14 cellular contexts compared by ENCODE assay signal in the genomic region with DNA sequence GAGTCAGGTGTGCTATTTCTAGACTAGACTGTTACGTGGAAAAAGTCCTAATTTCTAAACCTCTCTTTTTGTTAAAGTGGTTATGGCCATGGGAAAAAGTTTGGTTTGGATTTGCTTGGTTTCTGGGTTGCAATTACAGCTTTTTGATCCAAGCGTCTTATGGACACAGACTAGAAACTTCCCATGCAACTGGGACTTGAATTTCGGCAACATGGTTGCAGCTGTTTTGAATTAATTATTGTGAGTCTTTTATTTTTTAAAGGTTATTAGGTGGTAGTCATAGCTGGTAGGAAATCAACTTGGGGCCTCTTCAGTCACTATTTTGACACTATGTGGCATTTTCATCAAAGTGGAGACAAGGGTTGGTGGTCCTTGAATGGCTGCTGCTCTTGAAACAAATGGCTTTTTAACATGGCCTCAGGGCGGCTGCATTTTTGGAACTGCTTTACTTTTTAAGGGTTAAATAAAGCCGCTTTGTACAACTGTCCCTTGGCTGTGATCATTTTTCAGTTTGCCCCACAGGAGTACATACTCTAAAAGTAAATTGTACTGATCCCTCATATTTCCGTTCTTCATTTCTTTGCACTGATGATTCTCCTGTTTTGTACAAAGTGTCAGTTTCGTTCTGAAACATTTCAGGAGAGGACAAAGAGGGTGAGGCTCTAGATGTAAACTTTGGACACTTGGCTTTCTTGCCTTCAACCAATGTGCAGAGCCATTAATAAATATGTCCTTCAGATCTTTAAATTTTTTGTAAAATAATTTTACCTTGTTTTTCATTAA. TPM values are rescaled to one million over a fixed set of nuclear protein-coding genes. Genes with fewer than 3 reads are reported as not detected.
A peak's percentile ranks its signal among the peaks of the same experiment; 100 is the strongest.
DNase-seq lines count a peak whose midpoint lies in the region; ATAC-seq and TF ChIP-seq lines count a peak whose summit lies in the region.
"Had no signal": no experiment of that assay in that cellular context is flagged by ENCODE, and none has a peak within 500 bp of the region (broad histone marks: within the 10 kb centered on the region; RNA-seq: fewer than 3 reads in every experiment).

No MANE protein-coding gene starts in this region.

- peak overlapping the region; percentile 49 for H3K27ac Mint-ChIP-seq in T-helper 17 cell
- no peak overlapping the region for H3K27ac Mint-ChIP-seq in stimulated activated naive B cell treated with anti-CD40 and anti-IgM and Interleukin-4, amounts not matched to agents 10 μg/mL and 1 μg/mL and 100 μg/mL, for 72 hours

- peaks cover 95% of the 10 kb centered on the region for H4K20me1 ChIP-seq in SK-N-SH (ENCODE audit: insufficient read depth)
- H4K20me1 ChIP-seq in smooth muscle cell (ENCODE audit: low read depth), result peaks cover 100% of the 10 kb centered on the region

- TF ChIP-seq EP300 in SK-N-SH (IDR thresholded peaks at IDR 0.05; ENCODE audit: borderline replicate concordance in 1 of 2, low read depth in 1 of 2, low read length in 1 of 2) (no peak), gastroesophageal sphincter (IDR thresholded peaks at IDR 0.05) (no peak)

- TF ChIP-seq CTCF in SK-N-SH (IDR thresholded peaks at IDR 0.05), result no peak
- no peak for TF ChIP-seq CTCF in gastroesophageal sphincter (IDR thresholded peaks at IDR 0.05)
- TF ChIP-seq CTCF in smooth muscle cell (IDR thresholded peaks at IDR 0.05; ENCODE audit: borderline replicate concordance, insufficient read depth, poor library complexity, severe bottlenecking), result no peak

- WGBS in SK-N-SH (ENCODE audit: low lambda C conversion rate), result 91% methylated on average over 7 of the region's 7 CpGs
- WGBS in gastroesophageal sphincter (ENCODE audit: low coverage in 1 of 2), 2 donors, result 28 to 44% methylated on average over 7 of the region's 7 CpGs
- WGBS in smooth muscle cell (ENCODE audit: low lambda C conversion rate), result 89% methylated on average over 7 of the region's 7 CpGs

- H3K79me2 ChIP-seq in SK-N-SH (ENCODE audit: insufficient read depth) (peaks cover 100% of the 10 kb centered on the region), smooth muscle cell (ENCODE audit: low read depth) (peaks cover 98% of the 10 kb centered on the region)

- H2AFZ ChIP-seq in SK-N-SH (ENCODE audit: low read depth) (no peak overlapping the region), smooth muscle cell (ENCODE audit: low read depth) (no peak overlapping the region)

- H3K9me3 ChIP-seq in SK-N-SH (no peaks in the 10 kb centered on the region), T-helper 17 cell (ENCODE audit: control insufficient read depth, low read length, poor library complexity, severe bottlenecking) (no peaks in the 10 kb centered on the region), gastroesophageal sphincter (no peaks in the 10 kb centered on the region), smooth muscle cell (replicated peaks; ENCODE audit: low read depth) (no peaks in the 10 kb centered on the region)
- no peaks in the 10 kb centered on the region for H3K9me3 ChIP-seq in effector memory CD4-positive, alpha-beta T cell (ENCODE audit: control insufficient read depth, low read length)
- H3K9me3 ChIP-seq: Peyer's patch had no signal

- no peak for TF ChIP-seq POLR2A in gastroesophageal sphincter (IDR thresholded peaks at IDR 0.05)

- peak overlapping the region; percentile 25 to 43; a peak in 3 of 4 replicates for H3K27ac ChIP-seq in SK-N-SH (ENCODE audit: low read depth in 2 of 2, low read length in 1 of 2)
- H3K27ac ChIP-seq in gastroesophageal sphincter, result peak overlapping the region in 3 of 4 donors; percentile 67 to 74 (median 74)
- H3K27ac ChIP-seq in smooth muscle cell (ENCODE audit: low read depth), result peak overlapping the region; percentile 80
- no peak overlapping the region for H3K27ac ChIP-seq in effector memory CD4-positive, alpha-beta T cell (ENCODE audit: insufficient read depth, low read length, poor library complexity, severe bottlenecking)

- H3K27me3 ChIP-seq in SK-N-SH (ENCODE audit: insufficient read depth) (no peaks in the 10 kb centered on the region), gastroesophageal sphincter (no peaks in the 10 kb centered on the region), smooth muscle cell (ENCODE audit: low read depth) (no peaks in the 10 kb centered on the region)
- no peaks in the 10 kb centered on the region for H3K27me3 ChIP-seq in effector memory CD4-positive, alpha-beta T cell (replicated peaks; ENCODE audit: control insufficient read depth, insufficient read depth, low read length, poor library complexity, severe bottlenecking)
- H3K27me3 ChIP-seq: Peyer's patch had no signal

- CTCF ChIA-PET in SK-N-SH (lab: Yijun Ruan, JAX), result interaction anchor here (1.0 kb wide), 1 partner anchor 106 kb away, joined by 3 read pairs; no protein-coding TSS in a partner anchor

- POLR2A ChIA-PET in SK-N-SH (lab: Yijun Ruan, JAX), result no interaction called here

- no peak overlapping the region for H3K4me3 Mint-ChIP-seq in T-helper 17 cell
- H3K4me3 Mint-ChIP-seq in stimulated activated naive B cell treated with anti-CD40 and anti-IgM and Interleukin-4, amounts not matched to agents 10 μg/mL and 1 μg/mL and 100 μg/mL, for 72 hours, result no peak overlapping the region

- peaks cover 25% of the 10 kb centered on the region for H3F3A ChIP-seq in SK-N-SH (replicated peaks; ENCODE audit: insufficient read depth)
- H3F3A ChIP-seq in smooth muscle cell (ENCODE audit: low read depth), result peaks cover 24% of the 10 kb centered on the region

- ATAC-seq in SK-N-SH treated with all-trans-retinoic acid at 6 μM for 48 hours, result no peak
- ATAC-seq in T-helper 17 cell, result no peak
- no peak for ATAC-seq in gastroesophageal sphincter
- ATAC-seq in stimulated activated naive B cell treated with anti-CD40 and anti-IgM and Interleukin-4, amounts not matched to agents 10 μg/mL and 1 μg/mL and 100 μg/mL, for 72 hours (replicated peaks), result no peak

- DNase-seq in SK-N-SH, result no peak
- no peak for DNase-seq in T-helper 17 cell
- DNase-seq in smooth muscle cell (lab: John Stamatoyannopoulos, UW; ENCODE audit: unreplicated experiment), result no peak
- DNase-seq in stimulated activated CD8-positive, alpha-beta memory T cell treated with anti-CD3 and anti-CD28 coated beads, Interleukin-4, amount 100 ng/mL, for 48 hours, result no peak
- DNase-seq in effector memory CD4-positive, alpha-beta T cell, result no peak
- no peak for DNase-seq in stimulated activated naive B cell treated with anti-CD40 and anti-IgM and Interleukin-4, amounts not matched to agents 10 μg/mL and 1 μg/mL and 100 μg/mL, for 72 hours
- DNase-seq: activated gamma-delta T cell treated with Interleukin-2 at 50 U/mL for 16 hours; Karpas-422; NCI-H2171; stimulated activated CD4-positive, alpha-beta T cell treated with anti-CD3 and anti-CD28 coated beads, Interleukin-2, amount 100 ng/mL, for 48 hours had no signal

- H3K27me3 Mint-ChIP-seq in T-helper 17 cell, result no peaks in the 10 kb centered on the region
- no peaks in the 10 kb centered on the region for H3K27me3 Mint-ChIP-seq in stimulated activated naive B cell treated with anti-CD40 and anti-IgM and Interleukin-4, amounts not matched to agents 10 μg/mL and 1 μg/mL and 100 μg/mL, for 72 hours

- TF ChIP-seq RAD21 in SK-N-SH (IDR thresholded peaks at IDR 0.05; ENCODE audit: low read length), result no peak

- H3K9ac ChIP-seq in SK-N-SH (no peak overlapping the region), smooth muscle cell (ENCODE audit: low read depth) (peak overlapping the region; percentile 5)

- H3K9me3 Mint-ChIP-seq in stimulated activated naive B cell treated with anti-CD40 and anti-IgM and Interleukin-4, amounts not matched to agents 10 μg/mL and 1 μg/mL and 100 μg/mL, for 72 hours, result no peaks in the 10 kb centered on the region

- H3K9me2 ChIP-seq in SK-N-SH, result no peaks in the 10 kb centered on the region

- peaks cover 50 to 70% of the 10 kb centered on the region in 2 experiments for H3K36me3 ChIP-seq in SK-N-SH (replicated peaks in 1 of 2; ENCODE audit: control insufficient read depth in 1 of 2, insufficient read depth in 2 of 2, low read length in 1 of 2)
- H3K36me3 ChIP-seq in gastroesophageal sphincter, result peaks cover 0 to 45% of the 10 kb centered on the region in 2 donors
- H3K36me3 ChIP-seq in smooth muscle cell (ENCODE audit: low read depth), result peaks cover 11% of the 10 kb centered on the region
- peaks cover 64% of the 10 kb centered on the region for H3K36me3 ChIP-seq in effector memory CD4-positive, alpha-beta T cell (ENCODE audit: control insufficient read depth, insufficient read depth, low read length)

- H3K4me3 ChIP-seq in SK-N-SH (ENCODE audit: low read depth in 2 of 2, low read length in 1 of 2) (no peak overlapping the region), gastroesophageal sphincter (no peak overlapping the region), smooth muscle cell (no peak overlapping the region)
- no peak overlapping the region for H3K4me3 ChIP-seq in effector memory CD4-positive, alpha-beta T cell (ENCODE audit: insufficient read depth, low read depth, low read length, poor library complexity, severe bottlenecking)
- H3K4me3 ChIP-seq: Peyer's patch had no signal

- H3K4me1 ChIP-seq in SK-N-SH (ENCODE audit: control insufficient read depth in 1 of 2, insufficient read depth in 2 of 2, low read depth in 1 of 2, low read length in 1 of 2) (peaks cover 19 to 26% of the 10 kb centered on the region in 2 experiments), gastroesophageal sphincter (peaks cover 35 to 86% (median 42%) of the 10 kb centered on the region in 3 donors), smooth muscle cell (ENCODE audit: low read depth) (peaks cover 26% of the 10 kb centered on the region)
- H3K4me1 ChIP-seq in effector memory CD4-positive, alpha-beta T cell (ENCODE audit: control insufficient read depth, insufficient read depth, low read length, poor library complexity, severe bottlenecking), result no peaks in the 10 kb centered on the region

- peaks cover 36% of the 10 kb centered on the region for H3K4me1 Mint-ChIP-seq in T-helper 17 cell
- peaks cover 21 to 36% of the 10 kb centered on the region in 2 donors for H3K4me1 Mint-ChIP-seq in stimulated activated naive B cell treated with anti-CD40 and anti-IgM and Interleukin-4, amounts not matched to agents 10 μg/mL and 1 μg/mL and 100 μg/mL, for 72 hours

- H3K36me3 Mint-ChIP-seq in T-helper 17 cell (ENCODE audit: low read depth), result no peaks in the 10 kb centered on the region
- H3K36me3 Mint-ChIP-seq in stimulated activated naive B cell treated with anti-CD40 and anti-IgM and Interleukin-4, amounts not matched to agents 10 μg/mL and 1 μg/mL and 100 μg/mL, for 72 hours, result peaks cover 28 to 45% of the 10 kb centered on the region in 2 donors

- peak overlapping the region; percentile 5 for H3K4me2 ChIP-seq in SK-N-SH
- peak overlapping the region; percentile 76 for H3K4me2 ChIP-seq in smooth muscle cell

RNA-seq across cellular contexts. Expression of gene HNRNPM, which starts 15.9 kb away (rescaled TPM):
- polyA plus RNA-seq in SK-N-SH (2012; rRNA removed) (178 and 205 TPM in 2 replicates), smooth muscle cell (143 and 156 TPM in 2 replicates)
- 181 and 182 TPM in 2 replicates for polyA plus RNA-seq in SK-N-SH (2012; cell fraction: cytosol; rRNA removed)
- polyA plus RNA-seq in SK-N-SH (2012; cell fraction: nucleus; rRNA removed), result 161 and 269 TPM in 2 replicates
- total RNA-seq in T-helper 17 cell (100 to 1,000 TPM; 248 to 259 TPM), gastroesophageal sphincter (100 to 1,000 TPM in 2 of 4 donors, 10 to 100 TPM in 2; 75.1 to 120 (median 101) TPM), smooth muscle cell (44.3 and 54.9 TPM in 2 replicates)

RNA-seq across cellular contexts. Expression of gene PRAM1, which starts 41.7 kb away (rescaled TPM):
- polyA plus RNA-seq in SK-N-SH (2012; rRNA removed), result 0.15 and 0.18 TPM in 2 replicates
- polyA plus RNA-seq in SK-N-SH (2012; cell fraction: cytosol; rRNA removed), result 0.03 TPM in 1 of 2 replicates, not detected in the other
- polyA plus RNA-seq in SK-N-SH (2012; cell fraction: nucleus; rRNA removed), result 1.4 and 1.6 TPM in 2 replicates
- total RNA-seq in T-helper 17 cell, result 1 to 10 TPM; 5.2 to 7.4 TPM
- 1 to 10 TPM in 1 of 4 donors, under 1 TPM in 3; 0.23 to 1.2 (median 0.45) TPM for total RNA-seq in gastroesophageal sphincter
- total RNA-seq in smooth muscle cell, result not detected in 2 replicates
- polyA plus RNA-seq in smooth muscle cell, result 0.18 and 0.74 TPM in 2 replicates
- total RNA-seq: A172 had no signal

RNA-seq across cellular contexts. Expression of gene MARCHF2, which starts 47.6 kb away (rescaled TPM):
- polyA plus RNA-seq in SK-N-SH (2012; rRNA removed) (52.9 and 57.2 TPM in 2 replicates), smooth muscle cell (24.4 and 32.5 TPM in 2 replicates)
- 22.9 and 46.6 TPM in 2 replicates for polyA plus RNA-seq in SK-N-SH (2012; cell fraction: cytosol; rRNA removed)
- polyA plus RNA-seq in SK-N-SH (2012; cell fraction: nucleus; rRNA removed), result 52.6 and 71.9 TPM in 2 replicates
- total RNA-seq in T-helper 17 cell (100 to 1,000 TPM in 1 of 2 donors, 10 to 100 TPM in 1; 26.9 to 108 TPM), gastroesophageal sphincter (100 to 1,000 TPM; 125 to 330 (median 237) TPM), smooth muscle cell (22.2 and 22.5 TPM in 2 replicates)

RNA-seq across cellular contexts. Expression of gene ZNF414, which starts 53.3 kb away (rescaled TPM):
- polyA plus RNA-seq in SK-N-SH (2012; rRNA removed) (12.2 and 17.0 TPM in 2 replicates), smooth muscle cell (33.0 and 42.4 TPM in 2 replicates)
- 9.5 and 16.5 TPM in 2 replicates for polyA plus RNA-seq in SK-N-SH (2012; cell fraction: cytosol; rRNA removed)
- polyA plus RNA-seq in SK-N-SH (2012; cell fraction: nucleus; rRNA removed), result 50.0 and 82.9 TPM in 2 replicates
- total RNA-seq in T-helper 17 cell (10 to 100 TPM; 45.1 to 46.2 TPM), gastroesophageal sphincter (10 to 100 TPM in 2 of 4 donors, 1 to 10 TPM in 2; 3.6 to 18.9 (median 10.3) TPM), smooth muscle cell (1.3 and 10.2 TPM in 2 replicates)
